Comparison of ENCODE assay signal across 19 cellular contexts in the genomic region with DNA sequence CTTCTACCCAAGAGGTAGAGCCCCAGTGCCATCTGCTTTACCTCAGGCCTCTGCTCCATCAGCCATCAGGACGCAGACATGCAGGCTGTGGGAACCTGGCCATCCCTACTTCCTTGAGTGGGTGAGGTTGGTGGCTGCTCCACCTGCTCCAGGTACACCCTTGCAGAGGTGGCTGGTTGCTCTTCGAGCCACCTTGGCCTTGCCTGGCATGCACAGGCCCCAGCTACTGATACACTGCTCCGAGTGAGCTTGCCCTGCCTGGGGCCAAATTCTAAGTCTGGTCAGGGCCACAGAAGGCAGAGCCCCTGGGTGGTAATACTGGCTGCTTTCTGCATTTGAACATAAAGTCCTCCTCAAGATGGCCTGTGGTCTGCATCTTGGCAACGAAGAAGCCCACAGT. TPM values are rescaled to one million over a fixed set of nuclear protein-coding genes. Genes with fewer than 3 reads are reported as not detected.
"Had no signal": no experiment of that assay in that cellular context is flagged by ENCODE, and none has a peak within 500 bp of the region (broad histone marks: within the 10 kb centered on the region; RNA-seq: fewer than 3 reads in every experiment).

No MANE protein-coding gene starts in this region.

RNA-seq across cellular contexts. Expression of a gene that starts 41.2 kb away (rescaled TPM):
- total RNA-seq: chondrocyte, colonic mucosa, dermis microvascular lymphatic vessel endothelial cell, endodermal cell, esophagus mucosa, esophagus squamous epithelium, gastrocnemius medialis, glomerular endothelial cell, heart right ventricle, kidney, left colon, left lobe of liver, liver, lower lobe of right lung, lung microvascular endothelial cell, mesenteric fat pad, mesothelial cell of epicardium, mucosa of descending colon, myocyte had no signal
- polyA plus RNA-seq: heart right ventricle, liver had no signal
